In the genomic region with DNA sequence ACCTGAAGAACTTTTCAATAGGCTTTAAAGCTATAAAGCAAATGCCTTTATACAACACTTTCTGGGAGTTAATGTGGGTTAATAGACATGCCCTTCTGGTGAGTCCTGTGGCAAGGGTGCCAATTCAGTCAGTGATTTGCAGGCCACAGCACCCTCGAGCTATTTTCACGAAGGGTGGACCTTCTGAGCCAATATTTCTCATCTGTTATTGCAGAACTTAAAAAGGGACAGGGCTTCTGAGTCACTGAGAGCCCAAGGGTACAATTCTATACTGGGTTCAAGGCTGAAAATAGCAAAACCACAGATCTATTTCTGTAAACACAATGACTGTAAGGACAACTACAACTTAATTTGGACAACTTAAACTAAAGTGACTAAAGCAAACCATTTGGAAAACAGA, we compare ENCODE assay signal across 20 cellular contexts.
"Had no signal": no experiment of that assay in that cellular context is flagged by ENCODE, and none has a peak within 500 bp of the region (broad histone marks: within the 10 kb centered on the region; RNA-seq: fewer than 3 reads in every experiment).

No MANE protein-coding gene starts in this region.

- H3K4me2 ChIP-seq: smooth muscle cell had no signal

- H3K9me3 Mint-ChIP-seq: neural crest cell had no signal

- H3K4me1 ChIP-seq: colonic mucosa, esophagus muscularis mucosa, gastroesophageal sphincter, tibial artery, upper lobe of left lung, uterus had no signal

- H3K27ac Mint-ChIP-seq: natural killer cell; stimulated activated effector memory CD8-positive, alpha-beta T cell treated with anti-CD3 and anti-CD28 coated beads, Interleukin-12 subunit alpha, Interleukin-12 subunit beta, amount 100 ng/mL, for 72 hours; stimulated activated naive CD8-positive, alpha-beta T cell treated with anti-CD3 and anti-CD28 coated beads, Interleukin-15, Interleukin-2, amounts not matched to agents 100 ng/mL and 50 ng/mL, for 24 hours had no signal

- H3K9me3 ChIP-seq: colonic mucosa, ovary, uterus had no signal

- H3K27me3 Mint-ChIP-seq: stimulated activated naive CD8-positive, alpha-beta T cell treated with anti-CD3 and anti-CD28 coated beads, Interleukin-15, Interleukin-2, amounts not matched to agents 100 ng/mL and 50 ng/mL, for 24 hours had no signal

- H3K27me3 ChIP-seq: colonic mucosa, esophagus muscularis mucosa, gastroesophageal sphincter, ovary, tibial artery, upper lobe of left lung, uterus had no signal

- H3K27ac ChIP-seq: colonic mucosa, esophagus muscularis mucosa, gastroesophageal sphincter, ovary, tibial artery, upper lobe of left lung, uterus had no signal

- H3K36me3 Mint-ChIP-seq: natural killer cell; stimulated activated effector memory CD8-positive, alpha-beta T cell treated with anti-CD3 and anti-CD28 coated beads, Interleukin-12 subunit alpha, Interleukin-12 subunit beta, amount 100 ng/mL, for 72 hours had no signal

- H3K4me3 Mint-ChIP-seq: natural killer cell; neural crest cell; stimulated activated effector memory CD8-positive, alpha-beta T cell treated with anti-CD3 and anti-CD28 coated beads, Interleukin-12 subunit alpha, Interleukin-12 subunit beta, amount 100 ng/mL, for 72 hours; stimulated activated naive CD8-positive, alpha-beta T cell treated with anti-CD3 and anti-CD28 coated beads, Interleukin-15, Interleukin-2, amounts not matched to agents 100 ng/mL and 50 ng/mL, for 24 hours had no signal

- DNase-seq: colonic mucosa; effector memory CD4-positive, alpha-beta T cell; glutamatergic neuron; islet precursor cell; mammary epithelial cell; natural killer cell; ovary; right cardiac atrium; stimulated activated CD4-positive, alpha-beta T cell treated with anti-CD3 and anti-CD28 coated beads, Interleukin-2, amount 100 ng/mL, for 48 hours; stimulated activated CD8-positive, alpha-beta memory T cell treated with anti-CD3 and anti-CD28 coated beads, Interleukin-4, amount 100 ng/mL, for 48 hours; tibial artery; upper lobe of left lung; uterus had no signal

- ATAC-seq: gastroesophageal sphincter; left lobe of liver; natural killer cell; right cardiac atrium; stimulated activated effector memory CD8-positive, alpha-beta T cell treated with anti-CD3 and anti-CD28 coated beads, Interleukin-12 subunit alpha, Interleukin-12 subunit beta, amount 100 ng/mL, for 72 hours had no signal

- H3K4me3 ChIP-seq: colonic mucosa, esophagus muscularis mucosa, gastroesophageal sphincter, ovary, smooth muscle cell, tibial artery, upper lobe of left lung, uterus had no signal

- H3K4me1 Mint-ChIP-seq: natural killer cell; neural crest cell; stimulated activated effector memory CD8-positive, alpha-beta T cell treated with anti-CD3 and anti-CD28 coated beads, Interleukin-12 subunit alpha, Interleukin-12 subunit beta, amount 100 ng/mL, for 72 hours had no signal

- H3K36me3 ChIP-seq: colonic mucosa, esophagus muscularis mucosa, gastroesophageal sphincter, ovary, tibial artery, upper lobe of left lung, uterus had no signal
